ENCODE assay signal across 8 cellular contexts in the genomic region with DNA sequence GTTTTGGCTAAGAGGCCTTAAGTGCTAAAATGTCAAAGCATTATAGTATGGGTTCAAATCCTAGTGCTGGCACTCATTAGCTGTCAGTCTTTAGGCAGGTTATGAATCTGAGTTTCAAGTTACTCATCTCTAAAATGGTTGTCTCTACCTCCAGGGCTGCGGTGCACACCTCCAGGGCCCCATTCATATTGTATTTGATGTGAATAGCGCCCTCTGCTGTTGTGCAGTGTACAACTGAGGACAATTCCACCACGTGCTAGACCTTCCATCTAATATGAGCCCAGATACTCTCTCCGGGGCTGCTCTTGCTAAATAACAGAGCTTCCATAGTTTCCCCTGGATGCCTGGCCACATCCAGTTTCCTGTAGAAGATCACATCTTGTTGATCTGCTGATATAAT. TPM values are rescaled to one million over a fixed set of nuclear protein-coding genes. Genes with fewer than 3 reads are reported as not detected.
DNase-seq lines count a peak whose midpoint lies in the region; ATAC-seq, FAIRE-seq and TF ChIP-seq lines count a peak whose summit lies in the region.

No MANE protein-coding gene starts in this region.

- TF ChIP-seq EP300 in ovary (IDR thresholded peaks at IDR 0.05): no peak

- CTCF ChIA-PET in GM10248 (lab: Yijun Ruan, JAX): interaction anchor here (0.8 to 4.4 kb wide), 10 partner anchors 12 to 251 kb away, joined by 3 to 16 read pairs (median 4); no protein-coding TSS in a partner anchor

- POLR2A ChIA-PET in GM10248 (lab: Yijun Ruan, JAX): no interaction called here

- peaks cover 0 to 6% (median 0%) of the 10 kb centered on the region in 4 donors for H3K4me1 ChIP-seq in Peyer's patch
- H3K4me1 ChIP-seq in muscle layer of duodenum (ENCODE audit: control insufficient read depth in 1 of 2, insufficient read depth in 2 of 2, low read length in 2 of 2): peaks cover 0 to 4% of the 10 kb centered on the region in 2 donors
- no peaks in the 10 kb centered on the region for H3K4me1 ChIP-seq in ovary (ENCODE audit: insufficient read depth)

- TF ChIP-seq POLR2A in Peyer's patch (IDR thresholded peaks at IDR 0.05): no peak
- TF ChIP-seq POLR2A in ovary (IDR thresholded peaks at IDR 0.05): no peak

- TF ChIP-seq CTCF in GM10248 (IDR thresholded peaks at IDR 0.05; ENCODE audit: control extremely low read depth, extremely low read depth, low read depth, missing control alignments): peak; percentile 29
- peak in 4 of 6 experiments; percentile 35 to 45 (median 44) for TF ChIP-seq CTCF in Peyer's patch (IDR thresholded peaks at IDR 0.05)
- no peak for TF ChIP-seq CTCF in mesothelial cell of epicardium (IDR thresholded peaks at IDR 0.05; ENCODE audit: unreplicated experiment)
- no peak for TF ChIP-seq CTCF in ovary (IDR thresholded peaks at IDR 0.05)

- peaks cover 6% of the 10 kb centered on the region for H3K36me3 Mint-ChIP-seq in mesothelial cell of epicardium

- no peaks in the 10 kb centered on the region for H3K9me3 Mint-ChIP-seq in mesothelial cell of epicardium

- no peak for ATAC-seq in HG02763 (IDR thresholded peaks at IDR 0.05; ENCODE audit: unreplicated experiment)

- H3K27me3 Mint-ChIP-seq in mesothelial cell of epicardium (ENCODE audit: low read depth): no peaks in the 10 kb centered on the region

- WGBS in ovary, 3 donors: 72 to 83% (median 73%) methylated on average over 4 of the region's 4 CpGs

- no peak overlapping the region for H3K27ac Mint-ChIP-seq in mesothelial cell of epicardium

- intact Hi-C loops in ovary (cut with DNase I): no loop called here

- no peaks in the 10 kb centered on the region for H3K27me3 ChIP-seq in Peyer's patch
- H3K27me3 ChIP-seq in muscle layer of duodenum (ENCODE audit: low read depth, low read length): no peaks in the 10 kb centered on the region
- H3K27me3 ChIP-seq in ovary: no peaks in the 10 kb centered on the region

- H3K36me3 ChIP-seq in Peyer's patch (peaks cover 0 to 75% (median 0%) of the 10 kb centered on the region in 3 donors), muscle layer of duodenum (ENCODE audit: control insufficient read depth in 1 of 2, insufficient read depth in 2 of 2, low read length in 2 of 2) (peaks cover 23 to 54% of the 10 kb centered on the region in 2 donors), ovary (no peaks in the 10 kb centered on the region)

- peaks cover 7% of the 10 kb centered on the region for H3K4me1 Mint-ChIP-seq in mesothelial cell of epicardium

- H3K27ac ChIP-seq in Peyer's patch (peak overlapping the region in 2 of 4 donors; percentile 27 to 63), muscle layer of duodenum (ENCODE audit: low read length) (peak overlapping the region; percentile 7), ovary (no peak overlapping the region)

- H3K4me3 ChIP-seq in Peyer's patch (no peak overlapping the region), muscle layer of duodenum (ENCODE audit: low read depth in 1 of 2, low read length in 2 of 2) (no peak overlapping the region), ovary (no peak overlapping the region)

- no peak overlapping the region for H3K4me3 Mint-ChIP-seq in mesothelial cell of epicardium

- DNase-seq in GM10248 (ENCODE audit: extremely low spot score) (peak; percentile 38), Peyer's patch (peak in 2 of 3 donors; percentile 72 to 81), urothelium cell line (ENCODE audit: low spot score) (peak; percentile 40), mesothelial cell of epicardium (ENCODE audit: low spot score in 2 of 2, unreplicated experiment in 2 of 2) (no peak), ovary (no peak)
- peak; percentile 91 for DNase-seq in activated effector memory CD4-positive, alpha-beta T cell treated with anti-CD3 and anti-CD28 coated beads, Interleukin-2, amount 50 U/mL, for 16 hours

- no peaks in the 10 kb centered on the region for H3K9me3 ChIP-seq in Peyer's patch
- no peaks in the 10 kb centered on the region for H3K9me3 ChIP-seq in muscle layer of duodenum (ENCODE audit: control insufficient read depth in 1 of 2, low read length in 2 of 2)
- H3K9me3 ChIP-seq in ovary: no peaks in the 10 kb centered on the region

- FAIRE-seq in urothelium cell line (lab: Jason Lieb, UNC): no peak

RNA-seq across cellular contexts. Expression of a gene that starts 54.3 kb away (rescaled TPM):
- total RNA-seq in Peyer's patch (10 to 100 TPM; 44.5 to 45.8 (median 45.2) TPM), mesothelial cell of epicardium (10.6 to 13.2 TPM (median 12.3 TPM) in 3 replicates), ovary (10 to 100 TPM in 6 of 7 donors, 1 to 10 TPM in 1; 7.9 to 16.3 (median 12.4) TPM)
- 1 to 10 TPM; 4.0 to 8.9 TPM for polyA plus RNA-seq in ovary

RNA-seq across cellular contexts. Expression of a gene that starts 54.6 kb away (rescaled TPM):
- total RNA-seq in Peyer's patch: 10 to 100 TPM; 17.8 to 33.8 (median 24.3) TPM
- 15.4 to 19.3 TPM (median 17.2 TPM) in 3 replicates for total RNA-seq in mesothelial cell of epicardium
- 10 to 100 TPM; 10.8 to 28.3 (median 15.5) TPM for total RNA-seq in ovary
- 10 to 100 TPM in 1 of 2 donors, 1 to 10 TPM in 1; 7.4 to 12.4 TPM for polyA plus RNA-seq in ovary

Comparison
In these comparisons a context has a peak if more than half of its experiments do, and no peak if none do; other contexts are left out.
1. DNase-seq: peak in GM10248 (single experiment), Peyer's patch (2 of 3), activated effector memory CD4-positive, alpha-beta T cell treated with anti-CD3 and anti-CD28 coated beads, Interleukin-2, amount 50 U/mL, for 16 hours (single experiment) and urothelium cell line (single experiment); none in mesothelial cell of epicardium (0 of 2) and ovary (0 of 5).
2. CTCF ChIP-seq: peak in GM10248 (single experiment) and Peyer's patch (4 of 6); none in mesothelial cell of epicardium (single experiment) and ovary (0 of 3).